ENCODE assay signal across 8 cellular contexts in the genomic region with DNA sequence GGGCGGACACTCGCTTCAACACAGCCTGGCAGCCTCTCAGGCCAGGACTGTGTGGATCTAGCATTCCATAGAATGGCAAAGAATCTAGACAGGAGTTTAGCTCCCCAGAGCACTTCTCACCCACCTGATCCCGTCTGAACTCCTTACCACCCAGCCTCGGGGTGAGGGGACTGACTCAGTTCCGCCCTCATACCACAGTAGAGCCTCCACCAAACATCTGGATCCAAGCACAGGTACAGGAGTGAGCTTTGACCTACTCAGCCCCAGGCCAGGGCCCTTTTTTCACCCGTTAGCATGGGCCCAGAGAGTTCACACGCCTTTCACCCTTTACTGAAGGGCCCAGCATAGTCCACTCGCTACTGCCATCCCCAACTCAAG. TPM values are rescaled to one million over a fixed set of nuclear protein-coding genes. Genes with fewer than 3 reads are reported as not detected.
DNase-seq lines count a peak whose midpoint lies in the region; ATAC-seq and TF ChIP-seq lines count a peak whose summit lies in the region.

No MANE protein-coding gene starts in this region.

- no peaks in the 10 kb centered on the region for H3K27me3 Mint-ChIP-seq in dendritic cell treated with granulocyte-macrophage colony-stimulating factor and Interleukin-4, amounts not matched to agents 40 ng/mL and 50 ng/mL, for 4 days
- H3K27me3 Mint-ChIP-seq in naive thymus-derived CD4-positive, alpha-beta T cell, result no peaks in the 10 kb centered on the region

- no peaks in the 10 kb centered on the region for H3K27me3 ChIP-seq in BJ (ENCODE audit: control insufficient read depth, insufficient read depth, low read length)
- no peaks in the 10 kb centered on the region for H3K27me3 ChIP-seq in Karpas-422 (ENCODE audit: low read length)
- no peaks in the 10 kb centered on the region for H3K27me3 ChIP-seq in naive thymus-derived CD4-positive, alpha-beta T cell (ENCODE audit: control insufficient read depth in 2 of 2, insufficient read depth in 2 of 2, low read length in 2 of 2)

- H3K36me3 ChIP-seq in BJ (ENCODE audit: control insufficient read depth, insufficient read depth, low read length) (peaks cover 2% of the 10 kb centered on the region), Karpas-422 (ENCODE audit: insufficient read depth, low read length) (peaks cover 13% of the 10 kb centered on the region; the same call in 1 of the 2 replicates)
- H3K36me3 ChIP-seq in naive thymus-derived CD4-positive, alpha-beta T cell (ENCODE audit: control insufficient read depth in 2 of 3, insufficient read depth in 3 of 3, low read length in 3 of 3), result peaks cover 0 to 22% (median 4%) of the 10 kb centered on the region in 3 experiments

- no peaks in the 10 kb centered on the region for H3K9me2 ChIP-seq in Karpas-422 (replicated peaks; ENCODE audit: insufficient read depth, low read length)

- peaks cover 67% of the 10 kb centered on the region for H3K4me1 Mint-ChIP-seq in dendritic cell treated with granulocyte-macrophage colony-stimulating factor and Interleukin-4, amounts not matched to agents 40 ng/mL and 50 ng/mL, for 4 days (ENCODE audit: low read depth)
- H3K4me1 Mint-ChIP-seq in naive thymus-derived CD4-positive, alpha-beta T cell, result peaks cover 52 to 74% (median 67%) of the 10 kb centered on the region in 7 donors

- no peaks in the 10 kb centered on the region for H3K9me3 Mint-ChIP-seq in dendritic cell treated with granulocyte-macrophage colony-stimulating factor and Interleukin-4, amounts not matched to agents 40 ng/mL and 50 ng/mL, for 4 days
- peaks cover 0 to 3% (median 0%) of the 10 kb centered on the region in 11 donors for H3K9me3 Mint-ChIP-seq in naive thymus-derived CD4-positive, alpha-beta T cell

- H4K20me1 ChIP-seq in Karpas-422 (ENCODE audit: insufficient read depth, low read depth, low read length), result peaks cover 8% of the 10 kb centered on the region; the same call in 1 of the 2 replicates

- H3K36me3 Mint-ChIP-seq in dendritic cell treated with granulocyte-macrophage colony-stimulating factor and Interleukin-4, amounts not matched to agents 40 ng/mL and 50 ng/mL, for 4 days (ENCODE audit: low read depth), result peaks cover 37% of the 10 kb centered on the region
- H3K36me3 Mint-ChIP-seq in naive thymus-derived CD4-positive, alpha-beta T cell, result peaks cover 12 to 28% (median 24%) of the 10 kb centered on the region in 5 donors

- peaks cover 62% of the 10 kb centered on the region for H3K79me2 ChIP-seq in Karpas-422 (ENCODE audit: low read length)

- no peak overlapping the region for H2AFZ ChIP-seq in Karpas-422 (ENCODE audit: low read length)

- CTCF ChIA-PET in BJ (lab: Yijun Ruan, JAX), result interaction anchor here (0.9 to 3.6 kb wide), 2 partner anchors 11 to 162 kb away, joined by 3 to 20 read pairs; no protein-coding TSS in a partner anchor
- CTCF ChIA-PET in naive thymus-derived CD4-positive, alpha-beta T cell (lab: Charles Lee), result interaction anchor here (1.3 kb wide), 1 partner anchor 348 kb away, joined by 3 read pairs; a partner anchor contains a TSS

- intact Hi-C loops in dendritic cell treated with granulocyte-macrophage colony-stimulating factor and Interleukin-4, amounts not matched to agents 40 ng/mL and 50 ng/mL, for 4 days (cut with micrococcal nuclease), result loop anchor here (5.0 kb wide), 1 partner anchor 287 kb away; a partner anchor contains a TSS
- intact Hi-C loops in naive thymus-derived CD4-positive, alpha-beta T cell (cut with micrococcal nuclease), result loop anchor here (2.0 to 5.0 kb wide), 6 partner anchors 108 to 984 kb away; a partner anchor contains a TSS

- H3K27ac ChIP-seq in Karpas-422 (ENCODE audit: low read length), result peak overlapping the region; percentile 60; the same call in 1 of the 2 replicates
- peak overlapping the region; percentile 85 for H3K27ac ChIP-seq in naive thymus-derived CD4-positive, alpha-beta T cell (ENCODE audit: low read depth, low read length)

- DNase-seq in BJ (ENCODE audit: low read depth), result no peak
- DNase-seq in Karpas-422, result peak; percentile 48
- no peak for DNase-seq in naive thymus-derived CD4-positive, alpha-beta T cell
- no peak for DNase-seq in NCI-H524 treated with DMSO at 0.1 percent for 48 hours (lab: John Stamatoyannopoulos, UW)
- DNase-seq in OCI-M2 (lab: John Stamatoyannopoulos, UW; ENCODE audit: unreplicated experiment), result no peak
- DNase-seq in midbrain (lab: John Stamatoyannopoulos, UW), result no peak

- no peak for ATAC-seq in naive thymus-derived CD4-positive, alpha-beta T cell
- ATAC-seq in GM19397 (IDR thresholded peaks at IDR 0.05; ENCODE audit: unreplicated experiment), result no peak

- POLR2A ChIA-PET in BJ (lab: Charles Lee), result no interaction called here
- POLR2A ChIA-PET in naive thymus-derived CD4-positive, alpha-beta T cell (lab: Charles Lee), result interaction anchor here (1.1 to 1.7 kb wide), 2 partner anchors 285 to 347 kb away, joined by 3 to 4 read pairs; a partner anchor contains a TSS

- H3K27ac Mint-ChIP-seq in dendritic cell treated with granulocyte-macrophage colony-stimulating factor and Interleukin-4, amounts not matched to agents 40 ng/mL and 50 ng/mL, for 4 days, result peak overlapping the region; percentile 71
- H3K27ac Mint-ChIP-seq in naive thymus-derived CD4-positive, alpha-beta T cell, result peak overlapping the region; percentile 81 to 97 (median 94)

- peak overlapping the region; percentile 87 for H3K9ac ChIP-seq in Karpas-422 (ENCODE audit: low read length)

- H3K4me3 ChIP-seq in BJ (ENCODE audit: low read depth, low read length) (peak overlapping the region; percentile 67), Karpas-422 (ENCODE audit: low read length) (peak overlapping the region; percentile 90)
- H3K4me3 ChIP-seq in naive thymus-derived CD4-positive, alpha-beta T cell (ENCODE audit: low read length), result peak overlapping the region; percentile 98

- no peaks in the 10 kb centered on the region for H3K9me3 ChIP-seq in Karpas-422 (ENCODE audit: low read length)
- no peaks in the 10 kb centered on the region for H3K9me3 ChIP-seq in naive thymus-derived CD4-positive, alpha-beta T cell (ENCODE audit: control insufficient read depth in 2 of 3, low read length in 3 of 3)

- peaks cover 43% of the 10 kb centered on the region for H3K4me1 ChIP-seq in Karpas-422 (ENCODE audit: low read length)
- H3K4me1 ChIP-seq in naive thymus-derived CD4-positive, alpha-beta T cell (ENCODE audit: control insufficient read depth in 2 of 2, insufficient read depth in 2 of 2, low read length in 2 of 2), result peaks cover 40 to 45% of the 10 kb centered on the region in 2 donors

- H3K4me2 ChIP-seq in Karpas-422 (ENCODE audit: low read depth, low read length, poor library complexity, severe bottlenecking), result peak overlapping the region; percentile 93

- H3K4me3 Mint-ChIP-seq in dendritic cell treated with granulocyte-macrophage colony-stimulating factor and Interleukin-4, amounts not matched to agents 40 ng/mL and 50 ng/mL, for 4 days, result peak overlapping the region; percentile 87
- peak overlapping the region; percentile 92 to 97 (median 94) for H3K4me3 Mint-ChIP-seq in naive thymus-derived CD4-positive, alpha-beta T cell

- TF ChIP-seq CTCF in BJ (IDR thresholded peaks at IDR 0.05; ENCODE audit: insufficient read depth, low read depth, low read length), result no peak

RNA-seq across cellular contexts. Expression of a gene that starts 0.7 kb away (rescaled TPM):
- polyA plus RNA-seq in BJ (2011; rRNA removed), result 87.5 and 154 TPM in 2 replicates
- polyA minus RNA-seq in BJ (2011; rRNA and poly(A)+ RNA removed), result 35.3 and 55.7 TPM in 2 replicates
- 26.3 and 39.1 TPM in 2 replicates for total RNA-seq in Karpas-422 (2014; rRNA removed; shearing (Covaris generic); ENCODE audit: low replicate concordance)
- 100 to 1,000 TPM in 4 of 5 experiments, 10 to 100 TPM in 1; 88.7 to 157 (median 114) TPM for total RNA-seq in naive thymus-derived CD4-positive, alpha-beta T cell
- 100 to 1,000 TPM; 127 to 140 TPM for polyA plus RNA-seq in naive thymus-derived CD4-positive, alpha-beta T cell
